In the genomic region with DNA sequence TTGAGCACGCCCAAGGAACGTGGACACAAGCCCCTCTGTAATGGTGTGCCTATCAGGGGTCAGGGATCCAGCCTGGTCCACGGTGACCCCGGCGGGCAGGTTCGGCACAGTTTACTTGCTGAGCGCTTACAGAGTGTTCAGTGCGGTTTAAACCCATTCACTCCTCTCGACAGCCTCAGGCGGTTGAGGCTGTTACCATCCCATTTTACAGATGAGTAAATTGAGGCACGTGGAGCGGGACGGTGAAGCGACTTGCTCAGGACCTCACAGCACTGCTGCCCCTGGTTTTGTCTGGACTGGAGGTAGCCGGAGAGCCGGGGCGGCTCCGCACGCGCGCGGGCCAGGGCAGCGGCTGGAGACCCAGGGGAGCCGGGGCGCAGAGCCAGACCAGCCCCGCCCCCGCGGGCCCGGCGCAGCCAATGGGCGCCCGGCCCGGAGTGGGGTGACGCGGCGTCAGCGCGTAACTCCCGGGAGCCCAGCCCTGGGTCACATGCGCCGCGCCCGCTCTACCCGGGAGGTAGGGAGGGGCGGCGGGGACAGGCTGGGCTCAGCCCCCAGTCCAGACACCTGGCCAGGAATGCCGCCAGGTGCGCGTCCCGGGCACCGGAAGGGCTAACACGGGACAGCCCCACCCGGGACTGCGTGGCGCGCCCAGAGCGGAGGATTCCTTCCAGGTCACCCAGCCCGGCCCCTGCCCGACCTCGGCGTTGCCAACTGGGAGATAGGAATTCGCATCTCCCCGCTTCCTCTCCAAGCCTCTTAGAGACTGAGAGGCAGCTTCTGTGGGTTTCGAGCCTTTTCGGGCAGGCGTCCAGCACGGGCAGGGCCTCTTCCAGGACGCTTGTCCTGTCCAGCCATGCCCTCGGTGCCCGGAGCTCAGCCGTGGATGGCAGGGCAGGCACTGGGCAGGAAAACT, we compare ENCODE assay signal across 8 cellular contexts. TPM values are rescaled to one million over a fixed set of nuclear protein-coding genes. Genes with fewer than 3 reads are reported as not detected.
DNase-seq lines count a peak whose midpoint lies in the region; ATAC-seq and TF ChIP-seq lines count a peak whose summit lies in the region.

No MANE protein-coding gene starts in this region.

- peak overlapping the region; percentile 69 to 83 (median 78) for H3K4me3 Mint-ChIP-seq in CD4-positive, alpha-beta memory T cell
- peak overlapping the region; percentile 85 to 95 for H3K4me3 Mint-ChIP-seq in activated T-cell treated with anti-CD3 and anti-CD28 coated beads, Interleukin-2, amount 50 U/mL, for 72 hours

- no peaks in the 10 kb centered on the region for H3K27me3 ChIP-seq in CD4-positive, alpha-beta memory T cell (ENCODE audit: insufficient read depth, low read length)
- H3K27me3 ChIP-seq in muscle layer of colon (ENCODE audit: control insufficient read depth in 1 of 2, insufficient read depth in 2 of 2, low read length in 2 of 2): no peaks in the 10 kb centered on the region

- CTCF ChIA-PET in CD4-positive, alpha-beta memory T cell (lab: Charles Lee; ENCODE audit: partially characterized antibody): interaction anchor here (0.8 kb wide), 1 partner anchor 10 kb away, joined by 3 read pairs; no protein-coding TSS in a partner anchor
- CTCF ChIA-PET in OCI-LY7 (lab: Charles Lee; ENCODE audit: unreplicated experiment): interaction anchor here (1.9 kb wide), 1 partner anchor 27 kb away, joined by 5 read pairs; no protein-coding TSS in a partner anchor

- no peaks in the 10 kb centered on the region for H3K36me3 ChIP-seq in CD4-positive, alpha-beta memory T cell (ENCODE audit: insufficient read depth, low read length)
- H3K36me3 ChIP-seq in OCI-LY7 (ENCODE audit: insufficient read depth, low read length) (peaks cover 2% of the 10 kb centered on the region; the same call in 1 of the 2 replicates), muscle layer of colon (ENCODE audit: insufficient read depth, low read length) (no peaks in the 10 kb centered on the region)

- TF ChIP-seq CTCF in OCI-LY7 (conservative IDR thresholded peaks at IDR 0.05; ENCODE audit: low read length): no peak

- peaks cover 10% of the 10 kb centered on the region for H3K79me2 ChIP-seq in OCI-LY7 (ENCODE audit: insufficient read depth, low read depth, low read length)

- no TSS peak for BruUV-seq in OCI-LY7 (replicated peaks; lab: Mats Ljungman, UMichigan)

- POLR2A ChIA-PET in CD4-positive, alpha-beta memory T cell (lab: Charles Lee; ENCODE audit: partially characterized antibody): interaction anchor here (0.6 to 4.6 kb wide), 11 partner anchors 8 to 158 kb away, joined by 3 to 79 read pairs (median 4); no protein-coding TSS in a partner anchor
- POLR2A ChIA-PET in OCI-LY7 (lab: Charles Lee): interaction anchor here (0.6 to 1.6 kb wide), 6 partner anchors 9 to 663 kb away, joined by 3 to 12 read pairs (median 3); no protein-coding TSS in a partner anchor

- peaks cover 20 to 53% (median 42%) of the 10 kb centered on the region in 4 donors for H3K4me1 Mint-ChIP-seq in CD4-positive, alpha-beta memory T cell
- H3K4me1 Mint-ChIP-seq in activated T-cell treated with anti-CD3 and anti-CD28 coated beads, Interleukin-2, amount 50 U/mL, for 72 hours (ENCODE audit: low read depth): peaks cover 51% of the 10 kb centered on the region

- no peaks in the 10 kb centered on the region for H3K27me3 Mint-ChIP-seq in CD4-positive, alpha-beta memory T cell
- H3K27me3 Mint-ChIP-seq in activated T-cell treated with anti-CD3 and anti-CD28 coated beads, Interleukin-2, amount 50 U/mL, for 72 hours (ENCODE audit: low read depth): no peaks in the 10 kb centered on the region

- H3K9me3 Mint-ChIP-seq in CD4-positive, alpha-beta memory T cell: no peaks in the 10 kb centered on the region
- H3K9me3 Mint-ChIP-seq in activated T-cell treated with anti-CD3 and anti-CD28 coated beads, Interleukin-2, amount 50 U/mL, for 72 hours: no peaks in the 10 kb centered on the region

- peak; percentile 47 for ATAC-seq in GM19467 (IDR thresholded peaks at IDR 0.05; ENCODE audit: unreplicated experiment)
- peak; percentile 68 to 71 for ATAC-seq in activated T-cell treated with anti-CD3 and anti-CD28 coated beads, Interleukin-2, amount 50 U/mL, for 72 hours (replicated peaks in 1 of 2)
- peak; percentile 74 for ATAC-seq in esophagus mucosa

- H3K9ac ChIP-seq in muscle layer of colon (ENCODE audit: low read length): peak overlapping the region; percentile 86

- no peaks in the 10 kb centered on the region for H3K9me3 ChIP-seq in CD4-positive, alpha-beta memory T cell (ENCODE audit: control insufficient read depth in 1 of 2, low read length in 2 of 2)
- H3K9me3 ChIP-seq in OCI-LY7 (ENCODE audit: low read length): no peaks in the 10 kb centered on the region
- H3K9me3 ChIP-seq in muscle layer of colon (ENCODE audit: low read length): no peaks in the 10 kb centered on the region

- peak overlapping the region; percentile 29 for H2AFZ ChIP-seq in OCI-LY7 (ENCODE audit: low read length)

- peaks cover 0 to 4% of the 10 kb centered on the region in 2 donors for H3K36me3 Mint-ChIP-seq in CD4-positive, alpha-beta memory T cell
- peaks cover 0 to 2% of the 10 kb centered on the region in 2 donors for H3K36me3 Mint-ChIP-seq in activated T-cell treated with anti-CD3 and anti-CD28 coated beads, Interleukin-2, amount 50 U/mL, for 72 hours (ENCODE audit: insufficient read depth in 2 of 2)

- peak overlapping the region; percentile 71 for H3K4me2 ChIP-seq in OCI-LY7 (ENCODE audit: low read length)

- peak; percentile 72 to 81 (median 78) for DNase-seq in CD4-positive, alpha-beta memory T cell
- DNase-seq in HT1080 (ENCODE audit: low read depth) (peak; percentile 89), OCI-LY7 (ENCODE audit: low spot score) (peak; percentile 90)
- peak; percentile 82 to 90 for DNase-seq in activated T-cell treated with anti-CD3 and anti-CD28 coated beads, Interleukin-2, amount 50 U/mL, for 72 hours
- DNase-seq in stimulated activated CD8-positive, alpha-beta memory T cell treated with anti-CD3 and anti-CD28 coated beads, Interleukin-7, amount 100 ng/mL, for 24 hours (ENCODE audit: low read depth): peak; percentile 49

- no peaks in the 10 kb centered on the region for H3K9me2 ChIP-seq in OCI-LY7 (ENCODE audit: insufficient read depth, low read length)

- intact Hi-C loops in CD4-positive, alpha-beta memory T cell (cut with micrococcal nuclease): loop anchor here (1.0 to 5.0 kb wide), 4 partner anchors 9 to 117 kb away; no protein-coding TSS in a partner anchor
- intact Hi-C loops in OCI-LY7 (cut with micrococcal nuclease; ENCODE audit: unreplicated experiment): no loop called here

- H3K4me1 ChIP-seq in CD4-positive, alpha-beta memory T cell (ENCODE audit: insufficient read depth, low read length): peaks cover 41% of the 10 kb centered on the region
- H3K4me1 ChIP-seq in OCI-LY7 (ENCODE audit: insufficient read depth, low read length, poor library complexity, severe bottlenecking) (peaks cover 55% of the 10 kb centered on the region), muscle layer of colon (ENCODE audit: insufficient read depth, low read length) (peaks cover 51% of the 10 kb centered on the region)

- H3K4me3 ChIP-seq in CD4-positive, alpha-beta memory T cell (ENCODE audit: low read length in 2 of 2): peak overlapping the region in 1 of 2 donors; percentile 69
- H3K4me3 ChIP-seq in OCI-LY7 (ENCODE audit: low read depth, low read length, poor library complexity, severe bottlenecking) (peak overlapping the region; percentile 69), muscle layer of colon (ENCODE audit: low read depth in 1 of 2, low read length in 2 of 2) (peak overlapping the region; percentile 45 to 58)

- peak overlapping the region; percentile 82 to 95 (median 90) for H3K27ac Mint-ChIP-seq in CD4-positive, alpha-beta memory T cell
- peak overlapping the region; percentile 46 for H3K27ac Mint-ChIP-seq in activated T-cell treated with anti-CD3 and anti-CD28 coated beads, Interleukin-2, amount 50 U/mL, for 72 hours

- no peaks in the 10 kb centered on the region for H4K20me1 ChIP-seq in OCI-LY7 (ENCODE audit: insufficient read depth, low read length)

- peak overlapping the region; percentile 80 for H3K27ac ChIP-seq in CD4-positive, alpha-beta memory T cell (ENCODE audit: low read depth, low read length)
- H3K27ac ChIP-seq in OCI-LY7 (ENCODE audit: low read depth, low read length, poor library complexity, severe bottlenecking): peak overlapping the region; percentile 88
- H3K27ac ChIP-seq in muscle layer of colon (ENCODE audit: low read depth, low read length): peak overlapping the region; percentile 88

RNA-seq across cellular contexts. Expression of gene SREBF1, which starts 3.3 kb away (rescaled TPM):
- 10 to 100 TPM in 1 of 2 experiments, 1 to 10 TPM in 1; 10.0 to 11.7 TPM for total RNA-seq in CD4-positive, alpha-beta memory T cell
- polyA plus RNA-seq in CD4-positive, alpha-beta memory T cell: 10 to 100 TPM in 1 of 2 donors, 1 to 10 TPM in 1; 5.0 to 15.5 TPM
- total RNA-seq in HT1080 (2014; rRNA removed; shearing (Covaris generic)): 42.2 and 65.4 TPM in 2 replicates
- polyA plus RNA-seq in HT1080 (2015; cell fraction: cytosol; rRNA removed): 28.6 and 29.9 TPM in 2 replicates
- 168 and 169 TPM in 2 replicates for polyA plus RNA-seq in HT1080 (2015; cell fraction: nucleus; rRNA removed)
- 48.4 and 70.4 TPM in 2 replicates for total RNA-seq in OCI-LY7 (2014; rRNA removed; shearing (Covaris generic))
- total RNA-seq in OCI-LY7 (2022): 187 and 213 TPM in 2 replicates
- 100 to 1,000 TPM; 192 to 209 TPM for total RNA-seq in activated T-cell treated with anti-CD3 and anti-CD28 coated beads, Interleukin-2, amount 50 U/mL, for 72 hours
- total RNA-seq in esophagus mucosa: 142 TPM
